9 cellular contexts compared by ENCODE assay signal in the genomic region with DNA sequence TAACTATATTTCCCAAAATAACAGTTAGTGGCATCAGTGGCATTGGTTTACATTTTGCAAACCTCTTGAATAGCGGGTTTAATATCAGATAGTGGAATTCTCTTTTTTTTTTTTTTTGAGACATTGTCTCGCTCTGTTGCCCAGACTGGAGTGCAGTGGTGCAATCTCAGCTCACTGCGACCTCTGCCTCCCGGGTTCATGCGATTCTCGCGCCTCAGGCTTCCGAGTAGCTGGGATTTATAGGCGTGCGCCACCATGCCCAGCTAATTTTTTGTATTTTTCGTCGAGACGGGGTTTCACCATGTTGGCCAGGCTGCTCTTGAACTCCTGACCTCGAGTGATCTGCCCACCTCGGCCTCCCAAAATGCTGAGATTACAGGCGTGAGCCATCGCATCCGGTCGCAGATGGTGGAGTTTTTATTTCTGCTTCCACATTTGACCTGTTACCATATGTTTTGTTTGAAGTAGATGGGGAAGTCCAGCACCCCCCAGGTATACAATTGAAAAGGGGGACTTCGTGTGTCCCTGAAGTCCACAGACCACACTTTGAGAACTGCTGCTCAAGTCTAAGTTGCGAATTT. TPM values are rescaled to one million over a fixed set of nuclear protein-coding genes. Genes with fewer than 3 reads are reported as not detected.
A peak's percentile ranks its signal among the peaks of the same experiment; 100 is the strongest.
DNase-seq lines count a peak whose midpoint lies in the region; ATAC-seq and TF ChIP-seq lines count a peak whose summit lies in the region.
"Had no signal": no experiment of that assay in that cellular context is flagged by ENCODE, and none has a peak within 500 bp of the region (broad histone marks: within the 10 kb centered on the region; RNA-seq: fewer than 3 reads in every experiment).

No MANE protein-coding gene starts in this region.

- no peak for ATAC-seq in heart left ventricle
- no peak for ATAC-seq in GM18517 (IDR thresholded peaks at IDR 0.05; ENCODE audit: unreplicated experiment)
- no peak for ATAC-seq in GM21529 (IDR thresholded peaks at IDR 0.05; ENCODE audit: unreplicated experiment)

- intact Hi-C loops in heart left ventricle (cut with DNase I) (loop anchor here (1.0 to 10.0 kb wide), 18 partner anchors 112 to 542 kb away; partner anchors contain the start of genes LATS2 (in 7 of the 10), MRPL57 (in 4 of the 10) and SKA3 (in 4 of the 10)), uterus (cut with DNase I; ENCODE audit: low total_unique reads) (loop anchor here (10.0 kb wide), 1 partner anchor 192 kb away; no protein-coding TSS in a partner anchor)

- peaks cover 0 to 15% of the 10 kb centered on the region in 2 donors for H3K4me1 ChIP-seq in right atrium auricular region
- peaks cover 0 to 15% (median 11%) of the 10 kb centered on the region in 12 donors for H3K4me1 ChIP-seq in heart left ventricle
- H3K4me1 ChIP-seq in osteoblast (ENCODE audit: insufficient read depth, low read length): peaks cover 16% of the 10 kb centered on the region
- no peaks in the 10 kb centered on the region for H3K4me1 ChIP-seq in uterus

- peak overlapping the region; percentile 83 for H3K4me2 ChIP-seq in osteoblast (ENCODE audit: insufficient read depth, low read length)

- no peaks in the 10 kb centered on the region for H4K20me1 ChIP-seq in osteoblast (ENCODE audit: insufficient read depth, low read length)

- no peak for TF ChIP-seq POLR2A in heart left ventricle (IDR thresholded peaks at IDR 0.05)
- no peak for TF ChIP-seq POLR2A in uterus (IDR thresholded peaks at IDR 0.05)

- WGBS in heart left ventricle, 4 donors: 73 to 83% (median 78%) methylated on average over 21 of the region's 21 CpGs

- peak overlapping the region; percentile 86 for H2AFZ ChIP-seq in osteoblast (ENCODE audit: low read length)

- no peaks in the 10 kb centered on the region for H3K79me2 ChIP-seq in osteoblast (ENCODE audit: insufficient read depth, low read length)

- peak overlapping the region; percentile 20 to 70 for H3K27ac ChIP-seq in right atrium auricular region
- peak overlapping the region in 5 of 12 donors; percentile 35 to 70 (median 60) for H3K27ac ChIP-seq in heart left ventricle
- peak overlapping the region; percentile 82 for H3K27ac ChIP-seq in osteoblast (ENCODE audit: low read depth, low read length)
- H3K27ac ChIP-seq in uterus: peak overlapping the region; percentile 73 to 77

- TF ChIP-seq CTCF in right atrium auricular region (IDR thresholded peaks at IDR 0.05) (no peak), heart left ventricle (IDR thresholded peaks at IDR 0.05) (no peak), epithelial cell of proximal tubule (conservative IDR thresholded peaks at IDR 0.05; ENCODE audit: low read depth, low read length) (no peak), osteoblast (IDR thresholded peaks at IDR 0.05; ENCODE audit: extremely low read depth, low read depth, low read length) (no peak), uterus (IDR thresholded peaks at IDR 0.05) (no peak)

- no peak for DNase-seq in right atrium auricular region (ENCODE audit: low spot score)
- no peak for DNase-seq in heart left ventricle
- DNase-seq in epithelial cell of proximal tubule (ENCODE audit: low read depth): no peak
- peak; percentile 47 for DNase-seq in osteoblast (ENCODE audit: insufficient read length, low spot score, missing footprints)
- peak; percentile 30 to 44 for DNase-seq in uterus
- no peak for DNase-seq in activated naive CD4-positive, alpha-beta T cell (lab: John Stamatoyannopoulos, UW)

- H3K9me3 ChIP-seq in right atrium auricular region (no peaks in the 10 kb centered on the region), heart left ventricle (no peaks in the 10 kb centered on the region), osteoblast (ENCODE audit: low read depth, low read length) (no peaks in the 10 kb centered on the region), uterus (no peaks in the 10 kb centered on the region)
- H3K9me3 ChIP-seq: tibial nerve had no signal

- no peaks in the 10 kb centered on the region for H3K27me3 ChIP-seq in right atrium auricular region
- peaks cover 0 to 14% (median 4%) of the 10 kb centered on the region in 9 donors for H3K27me3 ChIP-seq in heart left ventricle
- no peaks in the 10 kb centered on the region for H3K27me3 ChIP-seq in osteoblast (ENCODE audit: insufficient read depth, low read length)
- H3K27me3 ChIP-seq in uterus: no peaks in the 10 kb centered on the region

- H3K36me3 ChIP-seq in right atrium auricular region (no peaks in the 10 kb centered on the region), heart left ventricle (no peaks in the 10 kb centered on the region), osteoblast (ENCODE audit: insufficient read depth, low read length) (no peaks in the 10 kb centered on the region), uterus (no peaks in the 10 kb centered on the region)
- H3K36me3 ChIP-seq: tibial nerve had no signal

- H3K4me3 ChIP-seq in right atrium auricular region (no peak overlapping the region), heart left ventricle (peak overlapping the region in 2 of 12 donors; percentile 2 to 18), epithelial cell of proximal tubule (ENCODE audit: low read depth, low read length) (peak overlapping the region; percentile 36), osteoblast (ENCODE audit: insufficient read depth, low read length) (peak overlapping the region; percentile 18), uterus (no peak overlapping the region)
- H3K4me3 ChIP-seq: tibial nerve had no signal

RNA-seq across cellular contexts. Expression of gene XPO4, which starts 40.5 kb away (rescaled TPM):
- total RNA-seq in right atrium auricular region (10 to 100 TPM in 1 of 2 donors, 1 to 10 TPM in 1; 9.7 to 10.6 TPM), heart left ventricle (10 to 100 TPM; 18.5 to 53.7 (median 28.4) TPM), epithelial cell of proximal tubule (11.8 and 20.0 TPM in 2 replicates), osteoblast (19.5 and 20.6 TPM in 2 replicates), uterus (10 to 100 TPM in 2 of 4 donors, 1 to 10 TPM in 2; 4.9 to 35.4 (median 13.3) TPM)
- polyA plus RNA-seq in heart left ventricle: 1 to 10 TPM; 4.8 to 6.8 TPM

Comparison
In these comparisons a context has a peak if more than half of its experiments do, and no peak if none do; other contexts are left out.
1. DNase-seq: peak in osteoblast (single experiment) and uterus (2 of 2); none in right atrium auricular region (single experiment), heart left ventricle (0 of 5), epithelial cell of proximal tubule (single experiment) and activated naive CD4-positive, alpha-beta T cell (0 of 4).
2. H3K4me3 ChIP-seq: peak in epithelial cell of proximal tubule (single experiment) and osteoblast (single experiment); none in right atrium auricular region (0 of 2) and uterus (0 of 2).